18 cellular contexts compared by ENCODE assay signal in genomic region chr2:238551091-238551490, GRCh38.
A peak's percentile ranks its signal among the peaks of the same experiment; 100 is the strongest.
DNase-seq lines count a peak whose midpoint lies in the region; ATAC-seq, FAIRE-seq and TF ChIP-seq lines count a peak whose summit lies in the region.
"Had no signal": no experiment of that assay in that cellular context is flagged by ENCODE, and none has a peak within 500 bp of the region (broad histone marks: within the 10 kb centered on the region; RNA-seq: fewer than 3 reads in every experiment).

No MANE protein-coding gene starts in this region.

- WGBS in mammary epithelial cell (ENCODE audit: low coverage, missing lambda C conversion rate), result 88% methylated on average over 3 of the region's 3 CpGs

- no peak for TF ChIP-seq CTCF in RWPE1 (conservative IDR thresholded peaks at IDR 0.05; ENCODE audit: low read depth)
- no peak for TF ChIP-seq CTCF in mammary epithelial cell (conservative IDR thresholded peaks at IDR 0.05 in 1 of 2, IDR thresholded peaks at IDR 0.05 in 1 of 2; ENCODE audit: extremely low read depth in 1 of 2, insufficient read depth in 1 of 2, low read depth in 1 of 2, low read length in 2 of 2)
- TF ChIP-seq CTCF in foreskin keratinocyte (conservative IDR thresholded peaks at IDR 0.05), result no peak

- H3K4me2 ChIP-seq in mammary epithelial cell (ENCODE audit: insufficient read depth, low read depth, low read length), result no peak overlapping the region

- H3K9ac ChIP-seq in mammary epithelial cell (ENCODE audit: insufficient read depth, low read length), result no peak overlapping the region

- peak; percentile 13 for FAIRE-seq in urothelium cell line (lab: Jason Lieb, UNC)
- FAIRE-seq: GM12891, H1, HTR-8/SVneo had no signal

- intact Hi-C loops in mammary epithelial cell (cut with micrococcal nuclease), result no loop called here

- H4K20me1 ChIP-seq in mammary epithelial cell (ENCODE audit: insufficient read depth, low read length), result no peaks in the 10 kb centered on the region

- DNase-seq in RWPE1 (ENCODE audit: low spot score) (peak; percentile 19), mammary epithelial cell (peak; percentile 66), foreskin keratinocyte (peak; percentile 78 to 83), urothelium cell line (ENCODE audit: low spot score) (no peak), DMS153 treated with DMSO at 0.1 percent for 48 hours (lab: John Stamatoyannopoulos, UW; ENCODE audit: unreplicated experiment) (no peak)
- DNase-seq: ACHN; C1 segment of cervical spinal cord; Calu3; CD4-positive, alpha-beta T cell; DMS 273 treated with DMSO at 0.1 percent for 48 hours; DMS79 had no signal

- H3K9me3 ChIP-seq in mammary epithelial cell (replicated peaks; ENCODE audit: insufficient read depth, low read length), result peaks cover 9% of the 10 kb centered on the region
- H3K9me3 ChIP-seq: HAP-1 had no signal

- no peak overlapping the region for H3K4me3 ChIP-seq in mammary epithelial cell (replicated peaks in 1 of 3; ENCODE audit: insufficient read depth in 1 of 3, low read depth in 2 of 3, low read length in 3 of 3)
- H3K4me3 ChIP-seq: HAP-1 had no signal

- BruUV-seq in mammary epithelial cell (replicated peaks; lab: Mats Ljungman, UMichigan), result no TSS peak

- dilution Hi-C loops in mammary epithelial cell (cut with HindIII; ENCODE audit: low sequenced_read_pairs), result no loop called here

- H3K27ac ChIP-seq in RWPE1, result no peak overlapping the region
- no peak overlapping the region for H3K27ac ChIP-seq in mammary epithelial cell (ENCODE audit: insufficient read depth, low read depth, low read length)
- H3K27ac ChIP-seq in foreskin keratinocyte, result no peak overlapping the region

- CTCF ChIA-PET in RWPE1 (lab: Yijun Ruan, JAX), result no interaction called here
- CTCF ChIA-PET in mammary epithelial cell (lab: Charles Lee; ENCODE audit: low non-redundant PET), result no interaction called here

- ATAC-seq in foreskin keratinocyte, result peak; percentile 76
- no peak for ATAC-seq in HG02623 (IDR thresholded peaks at IDR 0.05; ENCODE audit: unreplicated experiment)
- no peak for ATAC-seq in GM19395 (IDR thresholded peaks at IDR 0.05; ENCODE audit: unreplicated experiment)
- ATAC-seq: HepG2 had no signal

- in situ Hi-C loops in mammary epithelial cell (cut with MboI; ENCODE audit: low sequenced_read_pairs in 2 of 2), result no loop called here

- no peaks in the 10 kb centered on the region for H3K36me3 ChIP-seq in mammary epithelial cell (ENCODE audit: insufficient read depth, low read length)
- H3K36me3 ChIP-seq: HAP-1 had no signal

- H3K4me1 ChIP-seq in mammary epithelial cell (ENCODE audit: insufficient read depth, low read length) (no peaks in the 10 kb centered on the region), foreskin keratinocyte (no peaks in the 10 kb centered on the region)
- H3K4me1 ChIP-seq: HAP-1 had no signal

- H3K79me2 ChIP-seq in mammary epithelial cell (ENCODE audit: insufficient read depth, low read length), result no peaks in the 10 kb centered on the region

- H3K27me3 ChIP-seq in mammary epithelial cell (ENCODE audit: insufficient read depth, low read length) (no peaks in the 10 kb centered on the region), foreskin keratinocyte (no peaks in the 10 kb centered on the region)

- POLR2A ChIA-PET in RWPE1 (lab: Yijun Ruan, JAX; ENCODE audit: low non-redundant PET), result no interaction called here

- H2AFZ ChIP-seq in mammary epithelial cell (ENCODE audit: low read depth, low read length), result no peak overlapping the region

Comparison
In these comparisons a context has a peak if more than half of its experiments do, and no peak if none do; other contexts are left out.
1. DNase-seq: peak in RWPE1 (single experiment), mammary epithelial cell (single experiment) and foreskin keratinocyte (2 of 2); none in urothelium cell line (single experiment) and DMS153 treated with DMSO at 0.1 percent for 48 hours (single experiment).